ENCODE assay signal across 8 cellular contexts in the genomic region with DNA sequence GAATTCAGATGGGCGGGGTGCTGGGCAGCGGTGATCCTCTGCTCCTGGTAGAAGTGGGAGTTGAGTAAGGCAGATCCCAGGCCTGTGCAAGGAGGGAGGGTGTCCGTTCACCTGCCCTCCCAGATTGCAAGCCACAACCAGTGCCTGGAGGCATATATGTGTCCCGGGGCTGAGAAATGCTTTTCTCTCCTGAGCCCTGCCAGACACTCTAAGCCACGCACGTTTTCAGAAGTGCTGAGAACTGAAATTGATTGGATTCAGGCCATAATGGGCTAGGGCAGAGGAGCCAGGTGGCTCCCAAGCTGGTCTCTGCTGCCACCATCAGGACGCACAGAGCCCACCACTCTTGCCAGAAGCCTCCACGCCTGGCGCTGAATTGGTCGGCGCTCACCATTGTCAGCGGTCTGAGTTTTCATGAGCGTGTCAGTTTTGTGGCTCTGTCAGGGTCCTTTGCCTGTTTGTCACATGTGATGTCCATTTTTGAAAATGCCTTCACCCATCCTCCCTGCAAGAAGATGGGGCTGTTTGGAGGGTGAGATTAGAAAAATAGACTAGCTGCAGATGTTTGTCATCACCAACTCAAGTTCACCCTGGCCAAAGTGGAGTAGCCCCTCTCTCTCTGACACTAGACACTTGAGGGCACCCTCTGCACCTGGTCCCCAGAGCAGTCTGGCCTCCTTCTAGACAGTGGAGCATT. TPM values are rescaled to one million over a fixed set of nuclear protein-coding genes. Genes with fewer than 3 reads are reported as not detected.
DNase-seq lines count a peak whose midpoint lies in the region; ATAC-seq and TF ChIP-seq lines count a peak whose summit lies in the region.

No MANE protein-coding gene starts in this region.

- ATAC-seq in GM21529 (IDR thresholded peaks at IDR 0.05; ENCODE audit: unreplicated experiment) (peak; percentile 53), T-helper 17 cell (no peak)

- H3K4me3 Mint-ChIP-seq in T-helper 17 cell, result no peak overlapping the region

- peaks cover 2% of the 10 kb centered on the region for H3K36me3 Mint-ChIP-seq in T-helper 17 cell (ENCODE audit: low read depth)

- WGBS in liver, result 28% methylated on average over 13 of the region's 13 CpGs
- 26% methylated on average over 13 of the region's 13 CpGs for WGBS in suprapubic skin

- TF ChIP-seq EP300 in suprapubic skin (IDR thresholded peaks at IDR 0.05), result no peak

- peak in 5 of 6 experiments; percentile 13 to 49 (median 44) for TF ChIP-seq CTCF in Peyer's patch (IDR thresholded peaks at IDR 0.05)
- TF ChIP-seq CTCF in coronary artery (IDR thresholded peaks at IDR 0.05), result peak; percentile 55
- peak; percentile 76 for TF ChIP-seq CTCF in liver (IDR thresholded peaks at IDR 0.05; ENCODE audit: low read depth, low read length, missing input control)
- TF ChIP-seq CTCF in suprapubic skin (IDR thresholded peaks at IDR 0.05), result peak; percentile 39 to 59

- H3K9ac ChIP-seq in liver (ENCODE audit: low read depth in 1 of 2, low read length in 2 of 2), result no peak overlapping the region

- H3K36me3 ChIP-seq in Peyer's patch, result no peaks in the 10 kb centered on the region
- H3K36me3 ChIP-seq in liver (ENCODE audit: control insufficient read depth in 4 of 4, insufficient read depth in 3 of 4, low read depth in 1 of 4, low read length in 3 of 4), result no peaks in the 10 kb centered on the region
- no peaks in the 10 kb centered on the region for H3K36me3 ChIP-seq in suprapubic skin

- H3K27ac Mint-ChIP-seq in T-helper 17 cell, result no peak overlapping the region

- peak; percentile 91 to 94 for TF ChIP-seq RAD21 in liver (IDR thresholded peaks at IDR 0.05)

- H3K4me1 ChIP-seq in Peyer's patch, result no peaks in the 10 kb centered on the region
- peaks cover 2 to 15% (median 12%) of the 10 kb centered on the region in 4 donors for H3K4me1 ChIP-seq in liver (ENCODE audit: control insufficient read depth in 4 of 4, insufficient read depth in 4 of 4, low read length in 3 of 4)
- H3K4me1 ChIP-seq in suprapubic skin, result peaks cover 4% of the 10 kb centered on the region

- no peaks in the 10 kb centered on the region for H3K9me3 ChIP-seq in Peyer's patch
- H3K9me3 ChIP-seq in liver (ENCODE audit: control insufficient read depth in 4 of 4, low read length in 3 of 4), result no peaks in the 10 kb centered on the region
- no peaks in the 10 kb centered on the region for H3K9me3 ChIP-seq in suprapubic skin
- H3K9me3 ChIP-seq in T-helper 17 cell (ENCODE audit: control insufficient read depth, low read length, poor library complexity, severe bottlenecking), result no peaks in the 10 kb centered on the region

- H3K4me3 ChIP-seq in Peyer's patch (no peak overlapping the region), coronary artery (no peak overlapping the region), liver (ENCODE audit: low read depth in 1 of 3, low read length in 3 of 3) (no peak overlapping the region), suprapubic skin (no peak overlapping the region)

- no peaks in the 10 kb centered on the region for H3K4me1 Mint-ChIP-seq in T-helper 17 cell

- H3K27me3 Mint-ChIP-seq in T-helper 17 cell, result peaks cover 35% of the 10 kb centered on the region

- H3K27me3 ChIP-seq in Peyer's patch (no peaks in the 10 kb centered on the region), liver (ENCODE audit: control insufficient read depth in 4 of 4, insufficient read depth in 4 of 4, low read length in 3 of 4) (no peaks in the 10 kb centered on the region), suprapubic skin (no peaks in the 10 kb centered on the region)

- no peak overlapping the region for H3K27ac ChIP-seq in Peyer's patch
- H3K27ac ChIP-seq in coronary artery, result no peak overlapping the region
- H3K27ac ChIP-seq in liver (ENCODE audit: low read depth in 1 of 2, low read length in 2 of 2), result no peak overlapping the region
- H3K27ac ChIP-seq in suprapubic skin, result no peak overlapping the region

- DNase-seq in EL (peak; percentile 58), LoVo (ENCODE audit: low spot score) (peak; percentile 12), Peyer's patch (peak; percentile 18 to 59 (median 56)), coronary artery (ENCODE audit: low spot score) (no peak), suprapubic skin (ENCODE audit: low spot score in 2 of 2) (no peak), T-helper 17 cell (no peak)

- TF ChIP-seq POLR2A in Peyer's patch (IDR thresholded peaks at IDR 0.05), result no peak
- TF ChIP-seq POLR2A in suprapubic skin (IDR thresholded peaks at IDR 0.05), result no peak

TF ChIP-seq in liver, 16 proteins besides CTCF, POLR2A, EP300 and RAD21:
- no peak for TF ChIP-seq RXRA (IDR thresholded peaks at IDR 0.05)
- TF ChIP-seq, protein P1, sequence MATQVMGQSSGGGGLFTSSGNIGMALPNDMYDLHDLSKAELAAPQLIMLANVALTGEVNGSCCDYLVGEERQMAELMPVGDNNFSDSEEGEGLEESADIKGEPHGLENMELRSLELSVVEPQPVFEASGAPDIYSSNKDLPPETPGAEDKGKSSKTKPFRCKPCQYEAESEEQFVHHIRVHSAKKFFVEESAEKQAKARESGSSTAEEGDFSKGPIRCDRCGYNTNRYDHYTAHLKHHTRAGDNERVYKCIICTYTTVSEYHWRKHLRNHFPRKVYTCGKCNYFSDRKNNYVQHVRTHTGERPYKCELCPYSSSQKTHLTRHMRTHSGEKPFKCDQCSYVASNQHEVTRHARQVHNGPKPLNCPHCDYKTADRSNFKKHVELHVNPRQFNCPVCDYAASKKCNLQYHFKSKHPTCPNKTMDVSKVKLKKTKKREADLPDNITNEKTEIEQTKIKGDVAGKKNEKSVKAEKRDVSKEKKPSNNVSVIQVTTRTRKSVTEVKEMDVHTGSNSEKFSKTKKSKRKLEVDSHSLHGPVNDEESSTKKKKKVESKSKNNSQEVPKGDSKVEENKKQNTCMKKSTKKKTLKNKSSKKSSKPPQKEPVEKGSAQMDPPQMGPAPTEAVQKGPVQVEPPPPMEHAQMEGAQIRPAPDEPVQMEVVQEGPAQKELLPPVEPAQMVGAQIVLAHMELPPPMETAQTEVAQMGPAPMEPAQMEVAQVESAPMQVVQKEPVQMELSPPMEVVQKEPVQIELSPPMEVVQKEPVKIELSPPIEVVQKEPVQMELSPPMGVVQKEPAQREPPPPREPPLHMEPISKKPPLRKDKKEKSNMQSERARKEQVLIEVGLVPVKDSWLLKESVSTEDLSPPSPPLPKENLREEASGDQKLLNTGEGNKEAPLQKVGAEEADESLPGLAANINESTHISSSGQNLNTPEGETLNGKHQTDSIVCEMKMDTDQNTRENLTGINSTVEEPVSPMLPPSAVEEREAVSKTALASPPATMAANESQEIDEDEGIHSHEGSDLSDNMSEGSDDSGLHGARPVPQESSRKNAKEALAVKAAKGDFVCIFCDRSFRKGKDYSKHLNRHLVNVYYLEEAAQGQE (IDR thresholded peaks at IDR 0.05), result no peak
- TF ChIP-seq, protein P2, sequence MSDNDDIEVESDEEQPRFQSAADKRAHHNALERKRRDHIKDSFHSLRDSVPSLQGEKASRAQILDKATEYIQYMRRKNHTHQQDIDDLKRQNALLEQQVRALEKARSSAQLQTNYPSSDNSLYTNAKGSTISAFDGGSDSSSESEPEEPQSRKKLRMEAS (IDR thresholded peaks at IDR 0.05), result no peak
- no peak for TF ChIP-seq FOXA1 (IDR thresholded peaks at IDR 0.05)
- TF ChIP-seq JUND (IDR thresholded peaks at IDR 0.05), result no peak
- no peak for TF ChIP-seq FOXA2 (IDR thresholded peaks at IDR 0.05)
- no peak for TF ChIP-seq SP1 (IDR thresholded peaks at IDR 0.05)
- TF ChIP-seq GABPA (IDR thresholded peaks at IDR 0.05 in 1 of 2, conservative IDR thresholded peaks at IDR 0.05 in 1 of 2), result no peak
- TF ChIP-seq HNF4A (conservative IDR thresholded peaks at IDR 0.05), result no peak
- TF ChIP-seq, protein P3, sequence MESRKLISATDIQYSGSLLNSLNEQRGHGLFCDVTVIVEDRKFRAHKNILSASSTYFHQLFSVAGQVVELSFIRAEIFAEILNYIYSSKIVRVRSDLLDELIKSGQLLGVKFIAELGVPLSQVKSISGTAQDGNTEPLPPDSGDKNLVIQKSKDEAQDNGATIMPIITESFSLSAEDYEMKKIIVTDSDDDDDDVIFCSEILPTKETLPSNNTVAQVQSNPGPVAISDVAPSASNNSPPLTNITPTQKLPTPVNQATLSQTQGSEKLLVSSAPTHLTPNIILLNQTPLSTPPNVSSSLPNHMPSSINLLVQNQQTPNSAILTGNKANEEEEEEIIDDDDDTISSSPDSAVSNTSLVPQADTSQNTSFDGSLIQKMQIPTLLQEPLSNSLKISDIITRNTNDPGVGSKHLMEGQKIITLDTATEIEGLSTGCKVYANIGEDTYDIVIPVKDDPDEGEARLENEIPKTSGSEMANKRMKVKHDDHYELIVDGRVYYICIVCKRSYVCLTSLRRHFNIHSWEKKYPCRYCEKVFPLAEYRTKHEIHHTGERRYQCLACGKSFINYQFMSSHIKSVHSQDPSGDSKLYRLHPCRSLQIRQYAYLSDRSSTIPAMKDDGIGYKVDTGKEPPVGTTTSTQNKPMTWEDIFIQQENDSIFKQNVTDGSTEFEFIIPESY (IDR thresholded peaks at IDR 0.05), result no peak
- no peak for TF ChIP-seq HNF4G (IDR thresholded peaks at IDR 0.05)
- no peak for TF ChIP-seq YY1 (IDR thresholded peaks at IDR 0.05)
- TF ChIP-seq, protein P4, sequence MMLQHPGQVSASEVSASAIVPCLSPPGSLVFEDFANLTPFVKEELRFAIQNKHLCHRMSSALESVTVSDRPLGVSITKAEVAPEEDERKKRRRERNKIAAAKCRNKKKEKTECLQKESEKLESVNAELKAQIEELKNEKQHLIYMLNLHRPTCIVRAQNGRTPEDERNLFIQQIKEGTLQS (IDR thresholded peaks at IDR 0.05), result no peak
- TF ChIP-seq TAF1 (conservative IDR thresholded peaks at IDR 0.05), result no peak
- TF ChIP-seq NR2F2 (IDR thresholded peaks at IDR 0.05), result no peak
- no peak for TF ChIP-seq EGR1 (IDR thresholded peaks at IDR 0.05; ENCODE audit: low read depth in 2 of 2)

RNA-seq across cellular contexts. Expression of a gene that starts 15.4 kb away (rescaled TPM):
- total RNA-seq in Peyer's patch, result not detected
- not detected for total RNA-seq in liver
- polyA plus RNA-seq in liver, result under 1 TPM in 1 of 2 donors, not detected in 1; 0.42 TPM
- total RNA-seq in suprapubic skin, result 1 to 10 TPM in 1 of 4 donors, not detected in 3; 2.3 TPM
- 1 to 10 TPM; 1.2 to 1.5 TPM for total RNA-seq in T-helper 17 cell

Comparison
In these comparisons a context has a peak if more than half of its experiments do, and no peak if none do; other contexts are left out.
1. DNase-seq: peak in EL (single experiment), LoVo (single experiment) and Peyer's patch (3 of 3); none in coronary artery (single experiment), suprapubic skin (0 of 2) and T-helper 17 cell (0 of 3).
2. Peak in every context shown above with its lines, with median percentiles within 50 percentile points of each other: CTCF ChIP-seq.